ENCODE assay signal across 30 cellular contexts in the genomic region with DNA sequence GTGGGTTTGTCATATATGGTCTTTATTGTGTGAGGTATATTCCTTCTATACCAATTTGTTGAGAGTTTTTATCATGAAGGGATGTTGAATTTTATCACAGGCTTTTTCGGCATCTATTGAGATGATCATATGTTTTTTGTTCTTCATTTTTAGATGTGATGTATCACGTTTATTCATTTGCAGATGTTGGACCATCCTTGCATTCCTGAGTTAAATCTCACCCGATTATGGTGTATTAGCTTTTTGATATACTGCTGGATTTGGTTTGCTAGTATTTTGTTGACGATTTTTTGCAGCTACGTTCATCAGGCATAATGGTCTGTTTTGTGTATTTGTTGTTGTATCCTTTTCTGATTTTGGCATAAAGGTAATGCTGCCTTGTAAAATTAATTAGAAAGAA.
"Had no signal": no experiment of that assay in that cellular context is flagged by ENCODE, and none has a peak within 500 bp of the region (broad histone marks: within the 10 kb centered on the region; RNA-seq: fewer than 3 reads in every experiment).

No MANE protein-coding gene starts in this region.

- H3K27ac ChIP-seq: neutrophil, parathyroid adenoma, psoas muscle, right lobe of liver, sigmoid colon, suprapubic skin, testis, tibial artery, transverse colon, upper lobe of left lung, vagina had no signal

- H3K4me3 Mint-ChIP-seq: naive thymus-derived CD8-positive, alpha-beta T cell; natural killer cell treated with Interleukin-12 subunit alpha and Interleukin-12 subunit beta and Interleukin-15 and Interleukin-18, amount 100 ng/mL, for 72 hours; nephron progenitor cell; neural crest cell; stimulated activated memory B cell treated with anti-CD40 and anti-IgM and Interleukin-4, amounts not matched to agents 10 μg/mL and 1 μg/mL and 100 μg/mL, for 72 hours; stimulated activated naive CD8-positive, alpha-beta T cell treated with anti-CD3 and anti-CD28 coated beads, Interleukin-15, amount 100 ng/mL, for 72 hours had no signal

- FAIRE-seq: urothelium cell line had no signal

- H3K36me3 ChIP-seq: neutrophil, right lobe of liver, sigmoid colon, suprapubic skin, tibial artery, upper lobe of left lung, vagina had no signal

- DNase-seq: naive thymus-derived CD8-positive, alpha-beta T cell; nephron progenitor cell; nucleus accumbens; posterior cingulate gyrus; psoas muscle; right cardiac atrium; right lobe of liver; sigmoid colon; small intestine; stimulated activated CD4-positive, alpha-beta T cell treated with anti-CD3 and anti-CD28 coated beads, Interleukin-15, amount 100 ng/mL, for 24 hours; stimulated activated CD4-positive, alpha-beta T cell treated with anti-CD3 and anti-CD28 coated beads, Interleukin-4, amount 100 ng/mL, for 1 hour; stimulated activated CD4-positive, alpha-beta T cell treated with anti-CD3 and anti-CD28 coated beads, Interleukin-4, amount 100 ng/mL, for 4 hours; stimulated activated CD8-positive, alpha-beta memory T cell treated with anti-CD3 and anti-CD28 coated beads, Interleukin-4, amount 100 ng/mL, for 48 hours; stimulated activated naive CD4-positive, alpha-beta T cell; stimulated activated naive CD8-positive, alpha-beta T cell treated with anti-CD3 and anti-CD28 coated beads, Interleukin-15, amount 100 ng/mL, for 72 hours; stimulated activated naive CD8-positive, alpha-beta T cell treated with anti-CD3 and anti-CD28 coated beads, Interleukin-15, Interleukin-2, amounts not matched to agents 100 U/mL and 50 U/mL, for 24 hours; substantia nigra; testis; tibial artery; transverse colon; upper lobe of left lung had no signal

- H2AFZ ChIP-seq: parathyroid adenoma had no signal

- H3K27ac Mint-ChIP-seq: naive thymus-derived CD8-positive, alpha-beta T cell; natural killer cell treated with Interleukin-12 subunit alpha and Interleukin-12 subunit beta and Interleukin-15 and Interleukin-18, amount 100 ng/mL, for 72 hours; nephron progenitor cell; progenitor cell of endocrine pancreas; stimulated activated memory B cell treated with anti-CD40 and anti-IgM and Interleukin-4, amounts not matched to agents 10 μg/mL and 1 μg/mL and 100 μg/mL, for 72 hours; stimulated activated naive CD8-positive, alpha-beta T cell treated with anti-CD3 and anti-CD28 coated beads, Interleukin-15, amount 100 ng/mL, for 72 hours had no signal

- H3K9me3 ChIP-seq: neutrophil, psoas muscle, right lobe of liver, sigmoid colon, testis, upper lobe of left lung, vagina had no signal

- H3K4me1 ChIP-seq: parathyroid adenoma, psoas muscle, right lobe of liver, sigmoid colon, suprapubic skin, testis, tibial artery, transverse colon, upper lobe of left lung, vagina had no signal

- H3K27me3 Mint-ChIP-seq: naive thymus-derived CD8-positive, alpha-beta T cell; progenitor cell of endocrine pancreas; stimulated activated memory B cell treated with anti-CD40 and anti-IgM and Interleukin-4, amounts not matched to agents 10 μg/mL and 1 μg/mL and 100 μg/mL, for 72 hours; stimulated activated naive CD8-positive, alpha-beta T cell treated with anti-CD3 and anti-CD28 coated beads, Interleukin-15, amount 100 ng/mL, for 72 hours had no signal

- ATAC-seq: naive thymus-derived CD8-positive, alpha-beta T cell; natural killer cell treated with Interleukin-12 subunit alpha and Interleukin-12 subunit beta and Interleukin-15 and Interleukin-18, amount 100 ng/mL, for 72 hours; psoas muscle; right cardiac atrium; right lobe of liver; stimulated activated memory B cell treated with anti-CD40 and anti-IgM and Interleukin-4, amounts not matched to agents 10 μg/mL and 1 μg/mL and 100 μg/mL, for 72 hours; stimulated activated naive CD8-positive, alpha-beta T cell treated with anti-CD3 and anti-CD28 coated beads, Interleukin-15, amount 100 ng/mL, for 72 hours; stimulated activated naive CD8-positive, alpha-beta T cell treated with anti-CD3 and anti-CD28 coated beads, Interleukin-15, Interleukin-2, amounts not matched to agents 100 U/mL and 50 U/mL, for 24 hours had no signal

- H3K79me2 ChIP-seq: parathyroid adenoma had no signal

- H3K27me3 ChIP-seq: neutrophil, right lobe of liver, sigmoid colon, suprapubic skin, testis, tibial artery, transverse colon, upper lobe of left lung, vagina had no signal

- H3K4me1 Mint-ChIP-seq: nephron progenitor cell, neural crest cell had no signal

- H3K4me3 ChIP-seq: psoas muscle, right lobe of liver, sigmoid colon, suprapubic skin, testis, tibial artery, transverse colon, upper lobe of left lung, vagina had no signal

- H3K9ac ChIP-seq: parathyroid adenoma had no signal
